7 cellular contexts compared by ENCODE assay signal in the genomic region with DNA sequence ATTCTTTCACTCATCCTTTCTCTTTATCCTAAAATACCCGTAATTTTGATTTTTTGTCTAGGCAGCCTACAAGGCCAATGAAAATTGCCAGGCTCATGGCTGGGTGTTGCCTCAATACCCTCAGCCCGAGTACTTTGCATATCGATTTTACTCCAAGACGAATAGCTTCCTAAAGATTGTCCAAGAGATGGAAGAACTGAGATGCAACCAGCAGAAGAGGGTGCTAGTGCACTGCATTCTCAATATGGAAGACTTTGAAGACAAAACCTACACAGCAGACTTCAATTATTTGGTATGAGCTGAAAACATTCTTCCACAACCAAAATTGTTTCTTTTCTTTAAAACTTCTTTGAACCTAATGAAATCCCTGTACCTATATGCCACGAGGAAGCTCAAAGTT.
DNase-seq lines count a peak whose midpoint lies in the region; ATAC-seq, FAIRE-seq and TF ChIP-seq lines count a peak whose summit lies in the region.
"Not testable (repeated sequence)": the region's sequence is repeated elsewhere in the genome, so short reads cannot be mapped to it uniquely, and the experiment has no call there.

No MANE protein-coding gene starts in this region.

- DNase-seq in A549 (ENCODE audit: low read depth in 1 of 2, low spot score in 1 of 2); GM12892 (ENCODE audit: insufficient read length); Panc1 (ENCODE audit: low read depth, low spot score); choroid plexus epithelial cell (ENCODE audit: low read depth); left lobe of liver (ENCODE audit: low spot score): not testable (repeated sequence)
- DNase-seq in renal cortical epithelial cell (ENCODE audit: low read depth) = peak; percentile 0

- BruUV-seq in Panc1 (replicated peaks; lab: Mats Ljungman, UMichigan) = not testable (repeated sequence)

- H4K20me1 ChIP-seq in Loucy (ENCODE audit: insufficient read depth, low read length, poor library complexity, severe bottlenecking) = not testable (repeated sequence)

- H3F3A ChIP-seq in Loucy (ENCODE audit: low read depth) = not testable (repeated sequence)

- intact Hi-C loops in Panc1 (cut with micrococcal nuclease; ENCODE audit: unreplicated experiment) = not testable (repeated sequence)

- 22% methylated on average over 5 of the region's 5 CpGs for WGBS in A549 (ENCODE audit: missing lambda C conversion rate)

- TF ChIP-seq POLR2A in A549 (IDR thresholded peaks at IDR 0.05; ENCODE audit: low read length); GM12892 (IDR thresholded peaks at IDR 0.05; ENCODE audit: low read depth, low read length): not testable (repeated sequence)

- POLR2A ChIA-PET in A549 (lab: Yijun Ruan, JAX); Panc1 (lab: Charles Lee): not testable (repeated sequence)

- not testable (repeated sequence) for H3K9me2 ChIP-seq in Loucy (replicated peaks; ENCODE audit: low read depth, low read length)

- H3K4me2 ChIP-seq in A549; Loucy (ENCODE audit: low read depth, low read length, poor library complexity, severe bottlenecking): not testable (repeated sequence)

- H3K4me1 ChIP-seq in A549; Panc1 (ENCODE audit: control insufficient read depth, insufficient read depth, low read length): not testable (repeated sequence)
- H3K4me1 ChIP-seq in Loucy (ENCODE audit: insufficient read depth, low read length, poor library complexity, severe bottlenecking) = peaks cover 16% of the 10 kb centered on the region

- H3K36me3 ChIP-seq in Loucy (ENCODE audit: insufficient read depth, low read length); Panc1 (ENCODE audit: control insufficient read depth, insufficient read depth, low read length): not testable (repeated sequence)

- ATAC-seq in A549 (peak; percentile 71 to 88; a peak in 4 of 6 replicates), Panc1 (peak; percentile 84), left lobe of liver (peak; percentile 37)

- H3K9me3 ChIP-seq in A549; Loucy (ENCODE audit: insufficient read depth, low read depth, low read length); Panc1 (ENCODE audit: control insufficient read depth, insufficient read depth, low read depth, low read length): not testable (repeated sequence)

- peak; percentile 34 to 39; a peak in 2 of 5 replicates for TF ChIP-seq RAD21 in A549 (conservative IDR thresholded peaks at IDR 0.05 in 1 of 2, IDR thresholded peaks at IDR 0.05 in 1 of 2)

- TF ChIP-seq CTCF in A549 (IDR thresholded peaks at IDR 0.05) (0 out of 3 replicates have a peak, but pooled peaks have one; percentile 15), Loucy (conservative IDR thresholded peaks at IDR 0.05; ENCODE audit: low read length) (peak; percentile 41), Panc1 (IDR thresholded peaks at IDR 0.05) (peak; percentile 15; the same call in 1 of the 2 replicates), choroid plexus epithelial cell (conservative IDR thresholded peaks at IDR 0.05; ENCODE audit: low read depth, low read length) (peak; percentile 2)

- FAIRE-seq in A549 (lab: Jason Lieb, UNC) (peak; percentile 98), GM12892 (lab: Jason Lieb, UNC) (peak; percentile 27)

- in situ Hi-C loops in Panc1 (cut with HindIII; ENCODE audit: low pct_unique_long_range_greater_than_20kb, low sequenced_read_pairs) = not testable (repeated sequence)

- not testable (repeated sequence) for H3K27me3 ChIP-seq in Loucy (ENCODE audit: insufficient read depth, low read length, poor library complexity, severe bottlenecking); Panc1 (ENCODE audit: control insufficient read depth, insufficient read depth, low read length)

- H3K79me2 ChIP-seq in Loucy (ENCODE audit: insufficient read depth, low read length) = not testable (repeated sequence)

- H2AFZ ChIP-seq in Loucy (ENCODE audit: low read length) = not testable (repeated sequence)

- H3K4me3 ChIP-seq in A549; Loucy (ENCODE audit: low read length, poor library complexity, severe bottlenecking); Panc1 (ENCODE audit: low read depth in 2 of 2, low read length in 2 of 2); choroid plexus epithelial cell (ENCODE audit: low read depth, low read length): not testable (repeated sequence)

- H3K9ac ChIP-seq in Loucy (ENCODE audit: low read depth, low read length, poor library complexity, severe bottlenecking) = not testable (repeated sequence)

- CTCF ChIA-PET in A549 (lab: Yijun Ruan, JAX); Panc1 (lab: Charles Lee): not testable (repeated sequence)

- not testable (repeated sequence) for TF ChIP-seq EP300 in A549 (IDR thresholded peaks at IDR 0.05)

- not testable (repeated sequence) for H3K27ac ChIP-seq in A549; Panc1 (ENCODE audit: low read length)
